Comparison of ENCODE assay signal across 8 cellular contexts in the genomic region with DNA sequence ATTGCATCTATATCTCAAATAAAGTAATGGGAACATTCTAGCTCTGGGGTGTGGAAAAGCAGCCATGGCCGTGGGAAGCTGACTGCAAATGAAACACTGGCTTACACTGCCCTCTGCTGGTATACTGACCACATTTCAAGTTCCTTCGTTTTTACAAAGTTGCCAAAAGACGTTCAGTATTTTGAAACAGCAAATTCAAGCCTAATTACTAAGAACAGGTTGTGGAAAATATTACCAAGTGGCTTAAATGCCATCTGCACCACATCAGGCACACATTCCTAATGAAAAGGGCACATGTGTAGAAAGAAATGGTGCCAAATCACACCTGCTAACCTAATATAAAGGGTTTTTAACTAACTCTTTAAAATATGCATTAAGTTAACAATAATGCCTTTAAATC.
DNase-seq lines count a peak whose midpoint lies in the region; ATAC-seq and TF ChIP-seq lines count a peak whose summit lies in the region.

No MANE protein-coding gene starts in this region.

- DNase-seq in NCI-H2081 (lab: John Stamatoyannopoulos, UW) (peak; percentile 57 to 60), NCI-H2081 treated with DMSO at 0.1 percent for 48 hours (lab: John Stamatoyannopoulos, UW) (no peak), LoVo (ENCODE audit: low spot score) (peak; percentile 73), SW480 (ENCODE audit: low spot score) (peak; percentile 66), kidney epithelial cell (ENCODE audit: low read depth) (no peak)
- DNase-seq in central memory CD4-positive, alpha-beta T cell = peak; percentile 37
- peak; percentile 32 to 48 for DNase-seq in stimulated activated CD4-positive, alpha-beta T cell treated with anti-CD3 and anti-CD28 coated beads, Interleukin-2, amount 100 ng/mL, for 24 hours

- no peaks in the 10 kb centered on the region for H3K27me3 ChIP-seq in kidney epithelial cell (ENCODE audit: control insufficient read depth, insufficient read depth, low read length)

- peak; percentile 77 for TF ChIP-seq CTCF in kidney epithelial cell (IDR thresholded peaks at IDR 0.05; ENCODE audit: insufficient read depth, low read length, poor library complexity, severe bottlenecking)

- H3K36me3 ChIP-seq in kidney epithelial cell (ENCODE audit: control insufficient read depth, insufficient read depth, low read length) = no peaks in the 10 kb centered on the region

- no peak for ATAC-seq in HG03135 (IDR thresholded peaks at IDR 0.05; ENCODE audit: unreplicated experiment)

- no peak overlapping the region for H3K4me3 ChIP-seq in kidney epithelial cell (ENCODE audit: low read depth, low read length)

Comparison
In these comparisons a context has a peak if more than half of its experiments do, and no peak if none do; other contexts are left out.
1. DNase-seq: peak in NCI-H2081 (2 of 2), LoVo (single experiment), SW480 (single experiment), central memory CD4-positive, alpha-beta T cell (single experiment) and stimulated activated CD4-positive, alpha-beta T cell treated with anti-CD3 and anti-CD28 coated beads, Interleukin-2, amount 100 ng/mL, for 24 hours (2 of 2); none in NCI-H2081 treated with DMSO at 0.1 percent for 48 hours (single experiment) and kidney epithelial cell (single experiment).